In the genomic region with DNA sequence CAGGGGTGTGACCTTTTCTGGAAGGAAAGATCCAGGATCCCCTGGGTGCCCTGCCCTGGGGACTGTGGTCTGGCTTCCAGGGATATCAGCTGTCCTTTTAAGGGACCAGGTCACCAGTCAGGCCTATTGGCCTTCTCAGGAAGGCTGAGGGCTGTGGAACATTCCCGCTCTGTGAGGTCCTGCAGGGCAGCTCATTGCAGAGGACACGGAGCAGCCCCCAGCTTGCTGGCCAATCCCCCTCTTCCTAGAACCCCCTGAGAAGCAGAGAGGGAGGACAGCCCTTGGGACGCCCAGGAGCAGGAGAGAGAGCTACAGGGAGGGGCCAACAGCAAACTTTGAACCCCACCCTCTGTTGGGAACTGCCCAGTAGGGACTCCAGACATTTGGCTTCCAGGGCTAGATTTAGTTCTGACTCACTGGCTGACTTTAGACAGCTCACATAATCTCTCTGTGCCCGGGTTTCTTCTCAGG, we compare ENCODE assay signal across 12 cellular contexts.
DNase-seq lines count a peak whose midpoint lies in the region; ATAC-seq and TF ChIP-seq lines count a peak whose summit lies in the region.
"Had no signal": no experiment of that assay in that cellular context is flagged by ENCODE, and none has a peak within 500 bp of the region (broad histone marks: within the 10 kb centered on the region; RNA-seq: fewer than 3 reads in every experiment).

No MANE protein-coding gene starts in this region.

- H3K27ac ChIP-seq in ascending aorta: peak overlapping the region; percentile 92 to 93
- H3K27ac ChIP-seq in foreskin keratinocyte: no peak overlapping the region
- H3K27ac ChIP-seq: thyroid gland had no signal

- no peak overlapping the region for H3K4me3 ChIP-seq in ascending aorta
- H3K4me3 ChIP-seq: thyroid gland had no signal

- H3K9me3 ChIP-seq in ascending aorta: no peaks in the 10 kb centered on the region
- H3K9me3 ChIP-seq: thyroid gland had no signal

- H3K36me3 ChIP-seq in ascending aorta: no peaks in the 10 kb centered on the region
- H3K36me3 ChIP-seq: thyroid gland had no signal

- ATAC-seq in foreskin keratinocyte (peak; percentile 52), HG03460 (IDR thresholded peaks at IDR 0.05; ENCODE audit: unreplicated experiment) (no peak)

- H3K4me1 ChIP-seq in ascending aorta (peaks cover 55 to 73% of the 10 kb centered on the region in 2 donors), foreskin keratinocyte (no peaks in the 10 kb centered on the region)
- H3K4me1 ChIP-seq: thyroid gland had no signal

- DNase-seq in HCEC 1CT (peak; percentile 40), ascending aorta (ENCODE audit: low spot score in 2 of 2) (peak in 1 of 2 donors; percentile 80), foreskin keratinocyte (peak in 1 of 2 donors; percentile 49), smooth muscle cell of the brain vasculature (ENCODE audit: low read depth, low spot score) (peak; percentile 77), HPDE6-E6E7 (ENCODE audit: extremely low spot score) (no peak), CD1c-positive myeloid dendritic cell (ENCODE audit: extremely low spot score) (no peak)
- DNase-seq: activated CD4-positive, alpha-beta T cell treated with anti-CD3 and anti-CD28 coated beads for 4 hours; Kasumi-1; NCI-H2171 treated with DMSO at 0.1 percent for 48 hours; stimulated activated CD4-positive, alpha-beta T cell treated with anti-CD3 and anti-CD28 coated beads, Interleukin-12 subunit alpha, Interleukin-12 subunit beta, amount 100 ng/mL, for 4 hours; thyroid gland had no signal

- intact Hi-C loops in ascending aorta (cut with DNase I): loop anchor here (5.0 kb wide), 1 partner anchor 178 kb away; no protein-coding TSS in a partner anchor

- no peaks in the 10 kb centered on the region for H3K27me3 ChIP-seq in ascending aorta
- no peaks in the 10 kb centered on the region for H3K27me3 ChIP-seq in foreskin keratinocyte
- H3K27me3 ChIP-seq: thyroid gland had no signal

- TF ChIP-seq CTCF in ascending aorta (IDR thresholded peaks at IDR 0.05) (no peak), foreskin keratinocyte (conservative IDR thresholded peaks at IDR 0.05) (no peak)

Comparison
In these comparisons a context has a peak if more than half of its experiments do, and no peak if none do; other contexts are left out.
1. DNase-seq: peak in HCEC 1CT (single experiment) and smooth muscle cell of the brain vasculature (single experiment); none in HPDE6-E6E7 (single experiment) and CD1c-positive myeloid dendritic cell (single experiment).